Comparison of ENCODE assay signal across 8 cellular contexts in genomic region chr3:120417272-120417911, GRCh38. TPM values are rescaled to one million over a fixed set of nuclear protein-coding genes. Genes with fewer than 3 reads are reported as not detected.
A peak's percentile ranks its signal among the peaks of the same experiment; 100 is the strongest.
DNase-seq lines count a peak whose midpoint lies in the region; ATAC-seq and TF ChIP-seq lines count a peak whose summit lies in the region.

No MANE protein-coding gene starts in this region.

- H3K36me3 Mint-ChIP-seq in endothelial cell (ENCODE audit: low read depth, unreplicated experiment): peaks cover 38% of the 10 kb centered on the region

- H3K27ac Mint-ChIP-seq in endothelial cell (ENCODE audit: unreplicated experiment): peak overlapping the region; percentile 91

- peak overlapping the region; percentile 32 for H3K4me3 Mint-ChIP-seq in endothelial cell (ENCODE audit: unreplicated experiment)

- H3K27me3 Mint-ChIP-seq in endothelial cell (ENCODE audit: unreplicated experiment): peaks cover 4% of the 10 kb centered on the region

- peaks cover 64% of the 10 kb centered on the region for H3K4me1 Mint-ChIP-seq in endothelial cell (ENCODE audit: unreplicated experiment)

- peak; percentile 97 for DNase-seq in COR-L47 (lab: John Stamatoyannopoulos, UW)
- peak; percentile 99 for DNase-seq in HT1080 (ENCODE audit: low read depth)
- peak; percentile 98 for DNase-seq in NOMO-1 treated with DMSO at 0.1 percent for 48 hours (lab: John Stamatoyannopoulos, UW; ENCODE audit: unreplicated experiment)
- peak; percentile 36 for DNase-seq in activated CD8-positive, alpha-beta memory T cell treated with anti-CD3 and anti-CD28 coated beads, Interleukin-2, amount 50 U/mL, for 1 hour (ENCODE audit: extremely low read depth)
- DNase-seq in endothelial cell (ENCODE audit: low spot score): peak; percentile 92
- DNase-seq in middle frontal gyrus (ENCODE audit: extremely low spot score, low spot score): peak; percentile 92
- peak; percentile 61 to 62 for DNase-seq in stimulated activated CD8-positive, alpha-beta memory T cell treated with anti-CD3 and anti-CD28 coated beads, Interleukin-2, amount 100 ng/mL, for 1 hour (ENCODE audit: low read depth in 2 of 2)

- peak; percentile 99 for ATAC-seq in GM21367 (IDR thresholded peaks at IDR 0.05; ENCODE audit: unreplicated experiment)

- no peaks in the 10 kb centered on the region for H3K9me3 Mint-ChIP-seq in endothelial cell (ENCODE audit: unreplicated experiment)

- peak; percentile 85 for TF ChIP-seq CTCF in endothelial cell (IDR thresholded peaks at IDR 0.05; ENCODE audit: unreplicated experiment)

RNA-seq across cellular contexts. Expression of gene FSTL1, which starts 33.4 kb away (rescaled TPM):
- 134 and 144 TPM in 2 replicates for total RNA-seq in HT1080 (2014; rRNA removed; shearing (Covaris generic))
- 184 and 222 TPM in 2 replicates for polyA plus RNA-seq in HT1080 (2015; cell fraction: cytosol; rRNA removed)
- 315 and 324 TPM in 2 replicates for polyA plus RNA-seq in HT1080 (2015; cell fraction: nucleus; rRNA removed)
- 1,211 TPM for total RNA-seq in endothelial cell (ENCODE audit: unreplicated experiment)

Comparison
In these comparisons a context has a peak if more than half of its experiments do, and no peak if none do; other contexts are left out.
1. Peak in every context shown above with its lines: DNase-seq and ATAC-seq.
2. DNase-seq: peak in every context shown above with its lines; median percentile 99 in HT1080; 98 in NOMO-1 treated with DMSO at 0.1 percent for 48 hours; 97 in COR-L47; 92 in endothelial cell; 92 in middle frontal gyrus; 62 in stimulated activated CD8-positive, alpha-beta memory T cell treated with anti-CD3 and anti-CD28 coated beads, Interleukin-2, amount 100 ng/mL, for 1 hour; 36 in activated CD8-positive, alpha-beta memory T cell treated with anti-CD3 and anti-CD28 coated beads, Interleukin-2, amount 50 U/mL, for 1 hour.